ENCODE assay signal across 15 cellular contexts in genomic region chr18:22627506-22627905, GRCh38.
DNase-seq lines count a peak whose midpoint lies in the region; ATAC-seq and TF ChIP-seq lines count a peak whose summit lies in the region.
"Had no signal": no experiment of that assay in that cellular context is flagged by ENCODE, and none has a peak within 500 bp of the region (broad histone marks: within the 10 kb centered on the region; RNA-seq: fewer than 3 reads in every experiment).

No MANE protein-coding gene starts in this region.

- no peaks in the 10 kb centered on the region for H3K27me3 ChIP-seq in PC-3 (ENCODE audit: low read length)
- H3K27me3 ChIP-seq in left ventricle myocardium inferior (ENCODE audit: low read depth), result no peaks in the 10 kb centered on the region

- TF ChIP-seq CTCF in PC-3 (conservative IDR thresholded peaks at IDR 0.05; ENCODE audit: low read depth, low read length) (no peak), epithelial cell of esophagus (IDR thresholded peaks at IDR 0.05; ENCODE audit: insufficient read depth, low read depth, low read length, missing control alignments) (no peak), left ventricle myocardium inferior (IDR thresholded peaks at IDR 0.05; ENCODE audit: borderline replicate concordance) (no peak)

- H2AFZ ChIP-seq in PC-3 (ENCODE audit: low read length), result no peak overlapping the region
- H2AFZ ChIP-seq: GM23248 had no signal

- no peaks in the 10 kb centered on the region for H3K9me2 ChIP-seq in PC-3 (replicated peaks; ENCODE audit: low read length)

- no peak for ATAC-seq in PC-3
- ATAC-seq: CD8-positive, alpha-beta T cell had no signal

- H3K27ac ChIP-seq in PC-3 (ENCODE audit: low read length), result no peak overlapping the region
- H3K27ac ChIP-seq in left ventricle myocardium inferior (replicated peaks), result no peak overlapping the region
- H3K27ac ChIP-seq: GM23248 had no signal

- no peak overlapping the region for H3K4me2 ChIP-seq in PC-3 (ENCODE audit: low read length)

- POLR2A ChIA-PET in PC-3 (lab: Charles Lee; ENCODE audit: unreplicated experiment), result no interaction called here

- no peaks in the 10 kb centered on the region for H4K20me1 ChIP-seq in PC-3 (ENCODE audit: low read length)

- H3K9me3 ChIP-seq in PC-3 (ENCODE audit: low read length), result no peaks in the 10 kb centered on the region
- H3K9me3 ChIP-seq in left ventricle myocardium inferior (replicated peaks), result no peaks in the 10 kb centered on the region
- H3K9me3 ChIP-seq: Caco-2 had no signal

- BruUV-seq in PC-3 (replicated peaks; lab: Mats Ljungman, UMichigan), result no TSS peak

- H3K79me2 ChIP-seq in PC-3 (ENCODE audit: low read length), result no peaks in the 10 kb centered on the region

- CTCF ChIA-PET in PC-3 (lab: Charles Lee), result no interaction called here

- H3K36me3 ChIP-seq in PC-3 (ENCODE audit: low read depth, low read length), result no peaks in the 10 kb centered on the region
- H3K36me3 ChIP-seq in left ventricle myocardium inferior, result no peaks in the 10 kb centered on the region

- intact Hi-C loops in PC-3 (cut with micrococcal nuclease) (no loop called here), left ventricle myocardium inferior (cut with micrococcal nuclease) (no loop called here)

- DNase-seq in NCI-H1048 (lab: John Stamatoyannopoulos, UW) (peak; percentile 4), PC-3 (peak; percentile 17), epithelial cell of esophagus (ENCODE audit: low read depth) (peak; percentile 74), glomerular visceral epithelial cell (ENCODE audit: extremely low spot score) (no peak), NCI-H2171 (lab: John Stamatoyannopoulos, UW) (no peak), left ventricle myocardium inferior (no peak)
- DNase-seq: C1 segment of cervical spinal cord; Caco-2; CD4-positive, CD25-positive, alpha-beta regulatory T cell; CD8-positive, alpha-beta T cell; DMS153; DND-41; GM23248; H7; HCEC 1CT had no signal

- H3K9ac ChIP-seq in PC-3 (ENCODE audit: low read length), result no peak overlapping the region
- H3K9ac ChIP-seq: GM23248 had no signal

- H3K4me3 ChIP-seq in PC-3 (ENCODE audit: low read length), result no peak overlapping the region
- no peak overlapping the region for H3K4me3 ChIP-seq in epithelial cell of esophagus (ENCODE audit: low read length)
- no peak overlapping the region for H3K4me3 ChIP-seq in left ventricle myocardium inferior
- H3K4me3 ChIP-seq: GM23248 had no signal

- H3K4me1 ChIP-seq in PC-3 (ENCODE audit: insufficient read depth, low read length) (peaks cover 10% of the 10 kb centered on the region), left ventricle myocardium inferior (no peaks in the 10 kb centered on the region)
- H3K4me1 ChIP-seq: Caco-2 had no signal

- H3F3A ChIP-seq in PC-3 (ENCODE audit: low read length, unreplicated experiment), result no peaks in the 10 kb centered on the region

Comparison
In these comparisons a context has a peak if more than half of its experiments do, and no peak if none do; other contexts are left out.
1. DNase-seq: peak in NCI-H1048 (single experiment), PC-3 (single experiment) and epithelial cell of esophagus (single experiment); none in glomerular visceral epithelial cell (single experiment), NCI-H2171 (single experiment) and left ventricle myocardium inferior (single experiment).